ENCODE assay signal across 8 cellular contexts in genomic region chr10:31321396-31321941, GRCh38. TPM values are rescaled to one million over a fixed set of nuclear protein-coding genes. Genes with fewer than 3 reads are reported as not detected.
DNase-seq lines count a peak whose midpoint lies in the region; ATAC-seq lines count a peak whose summit lies in the region.

No MANE protein-coding gene starts in this region.

- no peaks in the 10 kb centered on the region for H3K27me3 ChIP-seq in aorta (ENCODE audit: control insufficient read depth in 1 of 2, insufficient read depth in 2 of 2, low read length in 1 of 2)

- peak overlapping the region; percentile 92 for H3K4me3 Mint-ChIP-seq in memory B cell

- no peaks in the 10 kb centered on the region for H3K9me3 Mint-ChIP-seq in memory B cell

- peak; percentile 24 for DNase-seq in ELR (ENCODE audit: low read depth)
- peak; percentile 70 for DNase-seq in NCI-H2171 (lab: John Stamatoyannopoulos, UW)
- peak; percentile 39 for DNase-seq in astrocyte of the hippocampus (ENCODE audit: low read depth, low spot score)
- peak; percentile 26 to 31 for DNase-seq in memory B cell (ENCODE audit: low spot score in 2 of 2)
- DNase-seq in aorta = no peak
- no peak for DNase-seq in NCI-H1048 (lab: John Stamatoyannopoulos, UW)

- intact Hi-C loops in aorta (cut with DNase I) = loop anchor here (10.0 kb wide), 4 partner anchors 73 to 483 kb away; no protein-coding TSS in a partner anchor

- peak overlapping the region; percentile 90 to 93 for H3K4me3 ChIP-seq in aorta (ENCODE audit: low read length in 2 of 2)

- H3K27ac ChIP-seq in aorta (ENCODE audit: low read depth in 1 of 2, low read length in 2 of 2) = peak overlapping the region; percentile 38 to 77

- H3K4me1 Mint-ChIP-seq in memory B cell = peaks cover 28% of the 10 kb centered on the region

- no peaks in the 10 kb centered on the region for H3K36me3 Mint-ChIP-seq in memory B cell

- H3K27ac Mint-ChIP-seq in memory B cell = peak overlapping the region; percentile 95

- ATAC-seq in memory B cell (ENCODE audit: low read depth) (peak; percentile 16), aorta (ENCODE audit: low FRiP score) (no peak), GM21526 (IDR thresholded peaks at IDR 0.05; ENCODE audit: low FRiP score, unreplicated experiment) (no peak), GM21717 (IDR thresholded peaks at IDR 0.05; ENCODE audit: unreplicated experiment) (no peak)

- peaks cover 0 to 2% of the 10 kb centered on the region in 2 donors for H3K4me1 ChIP-seq in aorta (ENCODE audit: control insufficient read depth in 1 of 2, insufficient read depth in 2 of 2, low read length in 2 of 2)

- no peaks in the 10 kb centered on the region for H3K9me3 ChIP-seq in aorta (ENCODE audit: control insufficient read depth, low read length)

- H3K27me3 Mint-ChIP-seq in memory B cell = no peaks in the 10 kb centered on the region

- 14 to 23% methylated on average over 10 of the region's 10 CpGs for WGBS in aorta, 2 donors

- H3K36me3 ChIP-seq in aorta (ENCODE audit: control insufficient read depth in 1 of 2, insufficient read depth in 2 of 2, low read length in 1 of 2) = no peaks in the 10 kb centered on the region

RNA-seq across cellular contexts. Expression of gene ZEB1, which starts 2.5 kb away (rescaled TPM):
- total RNA-seq in aorta = 100 to 1,000 TPM; 187 to 214 TPM
- polyA plus RNA-seq in aorta = 100 to 1,000 TPM in 1 of 2 donors, 10 to 100 TPM in 1; 36.8 to 119 TPM

Comparison
In these comparisons a context has a peak if more than half of its experiments do, and no peak if none do; other contexts are left out.
1. DNase-seq: peak in ELR (single experiment), NCI-H2171 (single experiment), astrocyte of the hippocampus (single experiment) and memory B cell (2 of 2); none in aorta (0 of 2) and NCI-H1048 (single experiment).